ENCODE assay signal across 8 cellular contexts in genomic region chr15:43903864-43904290, GRCh38.
DNase-seq lines count a peak whose midpoint lies in the region; ATAC-seq and TF ChIP-seq lines count a peak whose summit lies in the region.

No MANE protein-coding gene starts in this region.

- no TSS peak for BruUV-seq in HCT116 (replicated peaks; lab: Mats Ljungman, UMichigan)

- POLR2A ChIA-PET in CD8-positive, alpha-beta memory T cell (lab: Charles Lee) = no interaction called here
- POLR2A ChIA-PET in HCT116 (lab: Charles Lee) = no interaction called here
- POLR2A ChIA-PET in naive thymus-derived CD4-positive, alpha-beta T cell (lab: Charles Lee) = no interaction called here

- H3K36me3 Mint-ChIP-seq in CD8-positive, alpha-beta memory T cell = no peaks in the 10 kb centered on the region
- H3K36me3 Mint-ChIP-seq in naive thymus-derived CD4-positive, alpha-beta T cell = no peaks in the 10 kb centered on the region
- H3K36me3 Mint-ChIP-seq in stimulated activated naive CD8-positive, alpha-beta T cell treated with anti-CD3 and anti-CD28 coated beads, Interleukin-15, Interleukin-2, amounts not matched to agents 100 ng/mL and 50 ng/mL, for 24 hours (ENCODE audit: low read depth) = no peaks in the 10 kb centered on the region

- H4K20me1 ChIP-seq in HCT116 (ENCODE audit: insufficient read depth) = no peaks in the 10 kb centered on the region

- peak overlapping the region in 1 of 8 donors; percentile 87 for H3K27ac Mint-ChIP-seq in CD8-positive, alpha-beta memory T cell
- no peak overlapping the region for H3K27ac Mint-ChIP-seq in naive thymus-derived CD4-positive, alpha-beta T cell
- peak overlapping the region; percentile 84 for H3K27ac Mint-ChIP-seq in stimulated activated naive CD8-positive, alpha-beta T cell treated with anti-CD3 and anti-CD28 coated beads, Interleukin-15, Interleukin-2, amounts not matched to agents 100 ng/mL and 50 ng/mL, for 24 hours

- intact Hi-C loops in HCT116 (cut with micrococcal nuclease) = loop anchor here (1.0 to 5.0 kb wide), 4 partner anchors 162 to 598 kb away; no protein-coding TSS in a partner anchor
- intact Hi-C loops in naive thymus-derived CD4-positive, alpha-beta T cell (cut with micrococcal nuclease) = loop anchor here (1.0 to 2.0 kb wide), 2 partner anchors 162 to 597 kb away; no protein-coding TSS in a partner anchor

- no peak overlapping the region for H3K27ac ChIP-seq in CD8-positive, alpha-beta memory T cell (ENCODE audit: low read depth, low read length)
- H3K27ac ChIP-seq in HCT116 (ENCODE audit: low read depth, low read length) = no peak overlapping the region
- no peak overlapping the region for H3K27ac ChIP-seq in naive thymus-derived CD4-positive, alpha-beta T cell (ENCODE audit: low read depth, low read length)

- no peak for TF ChIP-seq POLR2A in HCT116 (IDR thresholded peaks at IDR 0.05; ENCODE audit: borderline replicate concordance, extremely low read depth, insufficient read depth, insufficient read length)

- H3K9ac ChIP-seq in HCT116 (ENCODE audit: low read length) (no peak overlapping the region), NT2/D1 (ENCODE audit: insufficient read length, low read depth) (no peak overlapping the region)

- H3K79me2 ChIP-seq in HCT116 (ENCODE audit: insufficient read depth, low read length) = no peaks in the 10 kb centered on the region

- H3K27me3 ChIP-seq in CD8-positive, alpha-beta memory T cell (ENCODE audit: insufficient read depth, low read length, poor library complexity, severe bottlenecking) = no peaks in the 10 kb centered on the region
- H3K27me3 ChIP-seq in HCT116 (ENCODE audit: insufficient read depth, low read length) = no peaks in the 10 kb centered on the region
- H3K27me3 ChIP-seq in NT2/D1 (ENCODE audit: insufficient read depth, insufficient read length) = no peaks in the 10 kb centered on the region
- H3K27me3 ChIP-seq in naive thymus-derived CD4-positive, alpha-beta T cell (ENCODE audit: control insufficient read depth in 2 of 2, insufficient read depth in 2 of 2, low read length in 2 of 2) = no peaks in the 10 kb centered on the region

- CTCF ChIA-PET in CD8-positive, alpha-beta memory T cell (lab: Charles Lee) = interaction anchor here (0.6 to 1.2 kb wide), 2 partner anchors 12 to 313 kb away, joined by 3 read pairs; no protein-coding TSS in a partner anchor
- CTCF ChIA-PET in HCT116 (lab: Charles Lee) = interaction anchor here (0.6 to 1.6 kb wide), 8 partner anchors 9 to 342 kb away, joined by 3 to 6 read pairs (median 4); no protein-coding TSS in a partner anchor
- CTCF ChIA-PET in naive thymus-derived CD4-positive, alpha-beta T cell (lab: Charles Lee) = interaction anchor here (0.7 to 1.2 kb wide), 4 partner anchors 10 to 598 kb away, joined by 3 to 4 read pairs (median 4); no protein-coding TSS in a partner anchor

- DNase-seq in CD8-positive, alpha-beta memory T cell = peak; percentile 15 to 55 (median 35)
- peak; percentile 56 for DNase-seq in HCT116 (ENCODE audit: low read depth, low spot score)
- DNase-seq in NT2/D1 (ENCODE audit: low read depth, low spot score) = peak; percentile 69
- peak; percentile 33 for DNase-seq in activated CD8-positive, alpha-beta memory T cell treated with anti-CD3 and anti-CD28 coated beads, Interleukin-2, amount 50 U/mL, for 24 hours (ENCODE audit: extremely low read depth)
- peak; percentile 61 for DNase-seq in epithelial cell of esophagus (ENCODE audit: low read depth)
- DNase-seq in naive thymus-derived CD4-positive, alpha-beta T cell = peak; percentile 8 to 62 (median 39)

- H2AFZ ChIP-seq in HCT116 (ENCODE audit: low read depth, low read length, poor library complexity, severe bottlenecking) = no peak overlapping the region

- no peaks in the 10 kb centered on the region for H3K4me1 ChIP-seq in CD8-positive, alpha-beta memory T cell (ENCODE audit: insufficient read depth, low read length)
- H3K4me1 ChIP-seq in HCT116 (ENCODE audit: control insufficient read depth in 1 of 2, insufficient read depth in 2 of 2, low read length in 2 of 2) = no peaks in the 10 kb centered on the region; a peak in 2 of 4 replicates
- no peaks in the 10 kb centered on the region for H3K4me1 ChIP-seq in NT2/D1 (ENCODE audit: insufficient read depth, insufficient read length)
- H3K4me1 ChIP-seq in naive thymus-derived CD4-positive, alpha-beta T cell (ENCODE audit: control insufficient read depth in 2 of 2, insufficient read depth in 2 of 2, low read length in 2 of 2) = no peaks in the 10 kb centered on the region

- no peaks in the 10 kb centered on the region for H3K36me3 ChIP-seq in CD8-positive, alpha-beta memory T cell (ENCODE audit: insufficient read depth, low read length)
- peaks cover 6 to 9% of the 10 kb centered on the region in 2 experiments; a peak in 2 of 4 replicates for H3K36me3 ChIP-seq in HCT116 (ENCODE audit: control insufficient read depth in 1 of 2, insufficient read depth in 2 of 2, low read length in 2 of 2)
- H3K36me3 ChIP-seq in NT2/D1 (ENCODE audit: insufficient read depth, insufficient read length, low read length) = no peaks in the 10 kb centered on the region
- no peaks in the 10 kb centered on the region for H3K36me3 ChIP-seq in naive thymus-derived CD4-positive, alpha-beta T cell (ENCODE audit: control insufficient read depth in 2 of 3, insufficient read depth in 3 of 3, low read length in 3 of 3)

- peaks cover 0 to 3% of the 10 kb centered on the region in 2 donors for H3K27me3 Mint-ChIP-seq in CD8-positive, alpha-beta memory T cell
- no peaks in the 10 kb centered on the region for H3K27me3 Mint-ChIP-seq in naive thymus-derived CD4-positive, alpha-beta T cell
- no peaks in the 10 kb centered on the region for H3K27me3 Mint-ChIP-seq in stimulated activated naive CD8-positive, alpha-beta T cell treated with anti-CD3 and anti-CD28 coated beads, Interleukin-15, Interleukin-2, amounts not matched to agents 100 ng/mL and 50 ng/mL, for 24 hours

- H3K4me2 ChIP-seq in HCT116 (ENCODE audit: low read length) = no peak overlapping the region

- H3K9me3 Mint-ChIP-seq in CD8-positive, alpha-beta memory T cell = no peaks in the 10 kb centered on the region
- no peaks in the 10 kb centered on the region for H3K9me3 Mint-ChIP-seq in naive thymus-derived CD4-positive, alpha-beta T cell
- H3K9me3 Mint-ChIP-seq in stimulated activated naive CD8-positive, alpha-beta T cell treated with anti-CD3 and anti-CD28 coated beads, Interleukin-15, Interleukin-2, amounts not matched to agents 100 ng/mL and 50 ng/mL, for 24 hours = no peaks in the 10 kb centered on the region

- peaks cover 2 to 5% (median 4%) of the 10 kb centered on the region in 3 donors for H3K4me1 Mint-ChIP-seq in CD8-positive, alpha-beta memory T cell
- H3K4me1 Mint-ChIP-seq in naive thymus-derived CD4-positive, alpha-beta T cell = peaks cover 0 to 9% (median 4%) of the 10 kb centered on the region in 7 donors
- peaks cover 3% of the 10 kb centered on the region for H3K4me1 Mint-ChIP-seq in stimulated activated naive CD8-positive, alpha-beta T cell treated with anti-CD3 and anti-CD28 coated beads, Interleukin-15, Interleukin-2, amounts not matched to agents 100 ng/mL and 50 ng/mL, for 24 hours (ENCODE audit: low read depth)

- RAD21 ChIA-PET in HCT116 (lab: Charles Lee; ENCODE audit: low non-redundant PET in 1 of 2, low total read pairs in 2 of 2, uncharacterized antibody in 2 of 2, unreplicated experiment in 2 of 2) = no interaction called here

- TF ChIP-seq CTCF in HCT116 (IDR thresholded peaks at IDR 0.05 in 2 of 3, conservative IDR thresholded peaks at IDR 0.05 in 1 of 3; ENCODE audit: borderline replicate concordance in 1 of 3, insufficient read depth in 1 of 3, low read depth in 2 of 3, low read length in 2 of 3) (peak; percentile 76 to 94 (median 82)), epithelial cell of esophagus (IDR thresholded peaks at IDR 0.05; ENCODE audit: insufficient read depth, low read depth, low read length, missing control alignments) (peak; percentile 82)

- peak overlapping the region in 2 of 7 donors; percentile 33 to 37 for H3K4me3 Mint-ChIP-seq in CD8-positive, alpha-beta memory T cell
- no peak overlapping the region for H3K4me3 Mint-ChIP-seq in naive thymus-derived CD4-positive, alpha-beta T cell
- no peak overlapping the region for H3K4me3 Mint-ChIP-seq in stimulated activated naive CD8-positive, alpha-beta T cell treated with anti-CD3 and anti-CD28 coated beads, Interleukin-15, Interleukin-2, amounts not matched to agents 100 ng/mL and 50 ng/mL, for 24 hours

- ATAC-seq in HCT116 (peak; percentile 93), HG03442 (IDR thresholded peaks at IDR 0.05; ENCODE audit: unreplicated experiment) (no peak)
- peak; percentile 65 for ATAC-seq in naive thymus-derived CD4-positive, alpha-beta T cell

- TF ChIP-seq RAD21 in HCT116 (IDR thresholded peaks at IDR 0.05; ENCODE audit: low read depth) = peak; percentile 95

- H3K9me2 ChIP-seq in HCT116 (ENCODE audit: insufficient read depth) = no peaks in the 10 kb centered on the region

- H3K4me3 ChIP-seq in CD8-positive, alpha-beta memory T cell (ENCODE audit: low read length) = no peak overlapping the region
- no peak overlapping the region for H3K4me3 ChIP-seq in HCT116 (replicated peaks in 1 of 2; ENCODE audit: low read depth in 1 of 2, low read length in 2 of 2)
- no peak overlapping the region for H3K4me3 ChIP-seq in NT2/D1 (ENCODE audit: insufficient read length, low read depth)
- no peak overlapping the region for H3K4me3 ChIP-seq in epithelial cell of esophagus (ENCODE audit: low read length)
- no peak overlapping the region for H3K4me3 ChIP-seq in naive thymus-derived CD4-positive, alpha-beta T cell (ENCODE audit: low read length)

- no peaks in the 10 kb centered on the region for H3K9me3 ChIP-seq in CD8-positive, alpha-beta memory T cell (ENCODE audit: low read length)
- no peaks in the 10 kb centered on the region for H3K9me3 ChIP-seq in HCT116 (ENCODE audit: control insufficient read depth in 1 of 2, insufficient read depth in 1 of 2, low read depth in 1 of 2, low read length in 2 of 2)
- H3K9me3 ChIP-seq in NT2/D1 (ENCODE audit: insufficient read depth, low read length) = no peaks in the 10 kb centered on the region
- no peaks in the 10 kb centered on the region for H3K9me3 ChIP-seq in naive thymus-derived CD4-positive, alpha-beta T cell (ENCODE audit: control insufficient read depth in 2 of 3, low read length in 3 of 3)

TF ChIP-seq in HCT116, 20 proteins besides CTCF, POLR2A, EP300 and RAD21 (continues in another document):
- TF ChIP-seq EGR1 (IDR thresholded peaks at IDR 0.05; ENCODE audit: low read depth) (no peak), SRF (IDR thresholded peaks at IDR 0.05; ENCODE audit: low read depth) (no peak), POLR2AphosphoS5 (IDR thresholded peaks at IDR 0.05; ENCODE audit: low read depth, low read length) (no peak)
